20 cellular contexts compared by ENCODE assay signal in the genomic region with DNA sequence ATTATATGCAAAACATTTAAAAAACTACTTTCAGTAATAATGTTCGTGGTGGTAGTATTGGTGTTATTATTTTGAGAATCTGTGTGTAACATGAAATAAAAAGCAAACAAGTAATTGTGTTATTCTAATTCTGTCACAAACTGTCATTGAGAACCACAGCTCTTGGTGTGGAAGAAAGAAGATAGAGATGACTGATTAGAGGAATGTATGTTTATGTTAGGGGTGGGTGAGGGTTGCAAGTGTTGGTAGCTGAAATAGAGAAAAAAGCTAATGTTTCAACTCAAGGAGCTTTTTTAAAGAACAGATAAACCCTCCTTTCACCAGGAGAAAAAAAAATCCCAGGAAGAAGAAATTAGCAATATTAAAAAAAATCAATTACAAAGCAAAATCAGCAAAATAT.
"Had no signal": no experiment of that assay in that cellular context is flagged by ENCODE, and none has a peak within 500 bp of the region (broad histone marks: within the 10 kb centered on the region; RNA-seq: fewer than 3 reads in every experiment).

No MANE protein-coding gene starts in this region.

- ATAC-seq: activated CD8-positive, alpha-beta T cell treated with anti-CD3 and anti-CD28 coated beads, Interleukin-2, amount 10 ng/mL, durations not matched to agents 7 days and 5 days; activated naive CD4-positive, alpha-beta T cell treated with anti-CD3 and anti-CD28 coated beads, Interleukin-2, amount 50 U/mL, for 72 hours; activated naive CD8-positive, alpha-beta T cell treated with anti-CD3 and anti-CD28 coated beads, Interleukin-2, amount 50 U/mL, for 24 hours; activated T-cell treated with anti-CD3 and anti-CD28 coated beads, Interleukin-2, amount 50 U/mL, for 4 hours; PC-3; T-helper 17 cell had no signal

- DNase-seq: activated CD4-positive, alpha-beta T cell treated with anti-CD3 and anti-CD28 coated beads for 48 hours; activated CD4-positive, alpha-beta T cell treated with anti-CD3 and anti-CD28 coated beads, Interleukin-2, amount 50 U/mL, for 4 hours; activated CD4-positive, CD25-positive, alpha-beta regulatory T cell treated with anti-CD3 and anti-CD28 coated beads, Interleukin-2, amount 50 U/mL, for 72 hours; activated CD8-positive, alpha-beta memory T cell treated with anti-CD3 and anti-CD28 coated beads, Interleukin-2, amount 50 U/mL, for 48 hours; activated CD8-positive, alpha-beta T cell treated with anti-CD3 and anti-CD28 coated beads, Interleukin-2, amount 10 ng/mL, durations not matched to agents 7 days and 5 days; activated effector memory CD4-positive, alpha-beta T cell treated with anti-CD3 and anti-CD28 coated beads, Interleukin-2, amount 50 U/mL, for 16 hours; activated naive CD4-positive, alpha-beta T cell treated with Interleukin-2 at 50 U/mL for 16 hours; activated naive CD8-positive, alpha-beta T cell treated with anti-CD3 and anti-CD28 coated beads, Interleukin-2, amount 50 U/mL, for 24 hours; activated T-cell treated with anti-CD3 and anti-CD28 coated beads, Interleukin-2, amount 50 U/mL, for 4 hours; amniotic stem cell; NCI-H1436; PC-3; SHP77 treated with DMSO at 0.1 percent for 48 hours; T-helper 17 cell; T-helper 9 cell had no signal

- H3K4me3 ChIP-seq: ascending aorta had no signal

- H3K4me1 ChIP-seq: ascending aorta had no signal

- H3K4me3 Mint-ChIP-seq: activated CD8-positive, alpha-beta T cell treated with anti-CD3 and anti-CD28 coated beads, Interleukin-2, amount 10 ng/mL, durations not matched to agents 7 days and 5 days; activated naive CD8-positive, alpha-beta T cell treated with anti-CD3 and anti-CD28 coated beads, Interleukin-2, amount 50 U/mL, for 24 hours; activated T-cell treated with anti-CD3 and anti-CD28 coated beads, Interleukin-2, amount 50 U/mL, for 4 hours; brain; central memory CD8-positive, alpha-beta T cell; T-helper 17 cell; WTC11 had no signal

- H3K27ac ChIP-seq: ascending aorta had no signal

- H3K27ac Mint-ChIP-seq: activated CD8-positive, alpha-beta T cell treated with anti-CD3 and anti-CD28 coated beads, Interleukin-2, amount 10 ng/mL, durations not matched to agents 7 days and 5 days; activated naive CD4-positive, alpha-beta T cell treated with anti-CD3 and anti-CD28 coated beads, Interleukin-2, amount 50 U/mL, for 72 hours; activated naive CD8-positive, alpha-beta T cell treated with anti-CD3 and anti-CD28 coated beads, Interleukin-2, amount 50 U/mL, for 24 hours; T-helper 17 cell; WTC11 had no signal

- H3K27me3 Mint-ChIP-seq: activated naive CD8-positive, alpha-beta T cell treated with anti-CD3 and anti-CD28 coated beads, Interleukin-2, amount 50 U/mL, for 24 hours; brain; central memory CD8-positive, alpha-beta T cell; T-helper 17 cell had no signal

- H3K9me3 Mint-ChIP-seq: activated naive CD4-positive, alpha-beta T cell treated with anti-CD3 and anti-CD28 coated beads, Interleukin-2, amount 50 U/mL, for 72 hours; activated naive CD8-positive, alpha-beta T cell treated with anti-CD3 and anti-CD28 coated beads, Interleukin-2, amount 50 U/mL, for 24 hours; activated T-cell treated with anti-CD3 and anti-CD28 coated beads, Interleukin-2, amount 50 U/mL, for 4 hours; central memory CD8-positive, alpha-beta T cell had no signal

- H3K27me3 ChIP-seq: ascending aorta had no signal

- H3K9me3 ChIP-seq: ascending aorta had no signal
